Comparison of ENCODE assay signal across 10 cellular contexts in the genomic region with DNA sequence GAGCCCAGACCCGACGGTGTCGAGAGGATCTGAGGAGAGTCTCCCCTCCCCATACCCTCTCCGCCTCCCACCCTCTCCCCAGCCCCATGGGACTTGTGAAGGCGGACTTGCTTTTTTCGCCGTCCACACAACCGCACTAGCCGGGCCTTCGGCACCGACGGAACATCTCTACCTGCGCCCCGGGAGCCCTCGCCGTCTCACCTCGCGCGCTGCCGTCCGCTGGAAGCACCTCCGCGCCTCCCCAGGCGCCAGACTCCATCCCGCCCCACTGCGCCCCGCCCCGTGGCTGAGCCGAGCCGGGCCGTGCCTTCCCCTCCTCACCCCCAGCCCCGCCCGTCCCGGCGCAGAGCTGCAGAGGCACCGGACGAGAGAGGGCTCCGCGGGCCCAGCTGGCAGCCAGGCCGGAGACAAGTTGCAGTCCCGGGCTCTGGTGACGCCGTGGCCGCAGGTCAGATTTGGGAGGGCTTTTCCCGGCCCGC. TPM values are rescaled to one million over a fixed set of nuclear protein-coding genes. Genes with fewer than 3 reads are reported as not detected.
DNase-seq lines count a peak whose midpoint lies in the region; ATAC-seq, FAIRE-seq and TF ChIP-seq lines count a peak whose summit lies in the region.
"Had no signal": no experiment of that assay in that cellular context is flagged by ENCODE, and none has a peak within 500 bp of the region (broad histone marks: within the 10 kb centered on the region; RNA-seq: fewer than 3 reads in every experiment).

DUOX1 (plus strand) TSS at position 344 of the 479 bp plus-strand sequence. CDS start 1,973 bp downstream, outside the sequence.
DUOXA1 (minus strand) TSS at position 229 of the 479 bp plus-strand sequence. CDS start 6,865 bp downstream, outside the sequence.

- H3K27me3 ChIP-seq in Peyer's patch (peaks cover 0 to 16% of the 10 kb centered on the region in 2 donors), K562 (ENCODE audit: control insufficient read depth in 2 of 2, insufficient read depth in 2 of 2, low read length in 2 of 2) (peaks cover 28 to 50% of the 10 kb centered on the region in 2 experiments), Karpas-422 (ENCODE audit: low read length) (no peaks in the 10 kb centered on the region)

- H2AFZ ChIP-seq in K562 (ENCODE audit: low read depth, low read length) (no peak within 1 kb of the TSS), Karpas-422 (ENCODE audit: low read length) (no peak within 1 kb of the TSS)

- no TSS peak for BruUV-seq in K562 (replicated peaks; lab: Mats Ljungman, UMichigan)

- intact Hi-C loops in K562 (cut with micrococcal nuclease): no loop called here

- H3K27ac ChIP-seq in Peyer's patch: no peak within 1 kb of the TSS
- no peak within 1 kb of the TSS for H3K27ac ChIP-seq in K562 (ENCODE audit: extremely low read depth, low read depth, low read length)
- no peak within 1 kb of the TSS for H3K27ac ChIP-seq in Karpas-422 (ENCODE audit: low read length)

- H3K4me1 ChIP-seq in Peyer's patch (peaks cover 0 to 13% (median 3%) of the 10 kb centered on the region in 4 donors), K562 (replicated peaks in 1 of 2; ENCODE audit: control insufficient read depth in 2 of 2, insufficient read depth in 2 of 2, low read length in 2 of 2) (peaks cover 0 to 14% of the 10 kb centered on the region in 2 experiments; a peak in 2 of 5 replicates), Karpas-422 (ENCODE audit: low read length) (no peaks in the 10 kb centered on the region)

- TF ChIP-seq POLR2A in Peyer's patch (IDR thresholded peaks at IDR 0.05): no peak
- no peak for TF ChIP-seq POLR2A in K562 (conservative IDR thresholded peaks at IDR 0.05)

- peak within 1 kb of the TSS in 3 of 4 donors; percentile 12 to 36 (median 35) for H3K4me3 ChIP-seq in Peyer's patch
- H3K4me3 ChIP-seq in K562: no peak within 1 kb of the TSS
- H3K4me3 ChIP-seq in Karpas-422 (ENCODE audit: low read length): no peak within 1 kb of the TSS

- WGBS in K562 (ENCODE audit: insufficient coverage, low coverage, missing lambda C conversion rate): 8% methylated on average over 2 of the region's 46 CpGs

- POLR2A ChIA-PET in K562 (lab: Yijun Ruan, JAX): no interaction called here

- DNase-seq in Peyer's patch (peak in 2 of 3 donors; percentile 59 to 74), K562 (ENCODE audit: extremely low read depth in 1 of 4, low spot score in 3 of 4) (peak in 3 of 4 experiments; percentile 12 to 64 (median 64)), left lobe of liver (ENCODE audit: low spot score) (no peak), NCI-H226 (no peak), Karpas-422 (no peak)
- DNase-seq in stimulated activated naive CD4-positive, alpha-beta T cell treated with Interleukin-2 at 50 U/mL for 16 hours (lab: John Stamatoyannopoulos, UW): peak; percentile 9
- DNase-seq: NCI-H345 had no signal

- H3K9ac ChIP-seq in K562 (ENCODE audit: insufficient read depth in 1 of 2, low read depth in 2 of 2, low read length in 2 of 2) (peak within 1 kb of the TSS in 1 of 2 experiments; percentile 16; a peak in 1 of 4 replicates), Karpas-422 (ENCODE audit: low read length) (no peak within 1 kb of the TSS)

- in situ Hi-C loops in K562 (cut with MboI): no loop called here

- H3K36me3 ChIP-seq in Peyer's patch (no peaks in the 10 kb centered on the region), K562 (ENCODE audit: control insufficient read depth, insufficient read depth, low read length) (no peaks in the 10 kb centered on the region), Karpas-422 (ENCODE audit: insufficient read depth, low read length) (no peaks in the 10 kb centered on the region)

- H3K9me3 ChIP-seq in Peyer's patch (no peaks in the 10 kb centered on the region), K562 (replicated peaks; ENCODE audit: control insufficient read depth, insufficient read depth, low read depth, low read length) (no peaks in the 10 kb centered on the region), Karpas-422 (ENCODE audit: low read length) (no peaks in the 10 kb centered on the region)

- no peak for FAIRE-seq in K562 (lab: Jason Lieb, UNC)

- H3K9me2 ChIP-seq in Karpas-422 (replicated peaks; ENCODE audit: insufficient read depth, low read length): no peaks in the 10 kb centered on the region

- H3K9me1 ChIP-seq in K562 (ENCODE audit: control insufficient read depth, insufficient read depth, low read length): no peaks in the 10 kb centered on the region

- no peak for TF ChIP-seq EP300 in K562 (IDR thresholded peaks at IDR 0.05; ENCODE audit: low read length)

- peak; percentile 71 for ATAC-seq in K562
- peak; percentile 22 for ATAC-seq in left lobe of liver
- ATAC-seq in HG02973 (IDR thresholded peaks at IDR 0.05; ENCODE audit: unreplicated experiment): no peak
- ATAC-seq in HG02623 (IDR thresholded peaks at IDR 0.05; ENCODE audit: unreplicated experiment): no peak

- TF ChIP-seq RAD21 in K562 (CRISPR knock-in tag; conservative IDR thresholded peaks at IDR 0.05 in 1 of 2, IDR thresholded peaks at IDR 0.05 in 1 of 2): no peak

- H4K20me1 ChIP-seq in K562 (replicated peaks; ENCODE audit: control insufficient read depth, insufficient read depth, low read length) (no peaks in the 10 kb centered on the region), Karpas-422 (ENCODE audit: insufficient read depth, low read depth, low read length) (no peaks in the 10 kb centered on the region)

- no peaks in the 10 kb centered on the region for H3K79me2 ChIP-seq in K562 (ENCODE audit: control insufficient read depth, insufficient read depth, low read length)
- H3K79me2 ChIP-seq in Karpas-422 (ENCODE audit: low read length): no peaks in the 10 kb centered on the region

- CTCF ChIA-PET in K562 (lab: Yijun Ruan, JAX; ENCODE audit: low intra/inter-chr PET ratio): no interaction called here

- no peak for TF ChIP-seq CTCF in Peyer's patch (IDR thresholded peaks at IDR 0.05)
- no peak for TF ChIP-seq CTCF in K562 (IDR thresholded peaks at IDR 0.05 in 2 of 3, conservative IDR thresholded peaks at IDR 0.05 in 1 of 3; ENCODE audit: insufficient read depth in 2 of 3, low read depth in 1 of 3, low read length in 3 of 3)

- H3K4me2 ChIP-seq in K562 (ENCODE audit: insufficient read depth, low read length): no peak within 1 kb of the TSS
- H3K4me2 ChIP-seq in Karpas-422 (ENCODE audit: low read depth, low read length, poor library complexity, severe bottlenecking): no peak within 1 kb of the TSS

RNA-seq across cellular contexts. Expression of gene DUOX1, which starts in this region (rescaled TPM):
- total RNA-seq in Peyer's patch: under 1 TPM in 2 of 4 donors, not detected in 2; 0.35 to 0.54 TPM
- 1.0 TPM in 1 of 2 replicates, not detected in the other for total RNA-seq in K562 (2011; cell fraction: chromatin; rRNA removed; ENCODE audit: low replicate concordance)
- total RNA-seq in K562 (2011; cell fraction: nucleolus; rRNA removed): 0.39 and 0.50 TPM in 2 replicates
- 0.38 TPM in 1 of 2 replicates, not detected in the other for total RNA-seq in K562 (2011; cell fraction: nucleoplasm; rRNA removed)
- total RNA-seq in K562 (2014; rRNA removed): not detected in 2 replicates
- total RNA-seq in K562 (2014; rRNA removed; fragmentation: Illumina TruSeq; extraction: Trizol): not detected in 2 replicates
- not detected in 2 replicates for total RNA-seq in K562 (2015; rRNA removed; fragmentation: Illumina TruSeq; extraction: Trizol)
- 0.22 TPM in 2 replicates for total RNA-seq in K562 (2021)
- polyA plus RNA-seq in K562 (2011; rRNA removed): 0.01 TPM in 1 of 2 replicates, not detected in the other
- 0.03 TPM in 1 of 2 replicates, not detected in the other for polyA plus RNA-seq in K562 (2011; cell fraction: cytosol; rRNA removed)
- polyA plus RNA-seq in K562 (2011; cell fraction: nucleus; rRNA removed): 0.04 and 0.73 TPM in 2 replicates
- 0.29 and 0.79 TPM in 2 replicates for polyA plus RNA-seq in K562 (2012)
- not detected in 2 replicates for polyA plus RNA-seq in K562 (2014; fragmentation: Illumina TruSeq; extraction: Trizol)
- under 1 TPM in 1 of 2 experiments, not detected in 1; 0.01 TPM for polyA plus RNA-seq in K562 (2014; fragmentation: Nextera tagmentation; extraction: Ambion mirVana)
- polyA plus RNA-seq in K562 (2014; rRNA removed): not detected in 2 replicates
- not detected in 2 replicates for polyA minus RNA-seq in K562 (2011; rRNA and poly(A)+ RNA removed)
- polyA minus RNA-seq in K562 (2011; cell fraction: cytosol; rRNA and poly(A)+ RNA removed): not detected in 2 replicates
- not detected in 2 replicates for polyA minus RNA-seq in K562 (2011; cell fraction: nucleus; rRNA and poly(A)+ RNA removed)
- 0.45 TPM for total RNA-seq in left lobe of liver
- not detected in 2 replicates for total RNA-seq in Karpas-422 (2014; rRNA removed; shearing (Covaris generic); ENCODE audit: low replicate concordance)

RNA-seq across cellular contexts. Expression of gene DUOXA1, which starts in this region (rescaled TPM):
- total RNA-seq in Peyer's patch (1 to 10 TPM in 1 of 4 donors, not detected in 3; 1.2 TPM), K562 (2014; rRNA removed) (not detected in 2 replicates), K562 (2014; rRNA removed; fragmentation: Illumina TruSeq; extraction: Trizol) (not detected in 2 replicates), K562 (2015; rRNA removed; fragmentation: Illumina TruSeq; extraction: Trizol) (not detected in 2 replicates), K562 (2021) (0.24 TPM in 1 of 2 replicates, not detected in the other), left lobe of liver (not detected)
- total RNA-seq in K562 (2011; cell fraction: chromatin; rRNA removed; ENCODE audit: low replicate concordance): 0.19 and 2.7 TPM in 2 replicates
- 0.26 and 1.8 TPM in 2 replicates for total RNA-seq in K562 (2011; cell fraction: nucleolus; rRNA removed)
- total RNA-seq in K562 (2011; cell fraction: nucleoplasm; rRNA removed): 0.29 and 0.38 TPM in 2 replicates
- polyA plus RNA-seq in K562 (2011; rRNA removed) (0.17 TPM in 1 of 2 replicates, not detected in the other), K562 (2014; fragmentation: Illumina TruSeq; extraction: Trizol) (not detected in 2 replicates), K562 (2014; fragmentation: Nextera tagmentation; extraction: Ambion mirVana) (not detected), K562 (2014; rRNA removed) (0.74 TPM in 1 of 2 replicates, not detected in the other)
- polyA plus RNA-seq in K562 (2011; cell fraction: cytosol; rRNA removed): 0.12 TPM in 1 of 2 replicates, not detected in the other
- polyA plus RNA-seq in K562 (2011; cell fraction: nucleus; rRNA removed): 0.28 and 1.5 TPM in 2 replicates
- 0.14 TPM in 1 of 2 replicates, not detected in the other for polyA plus RNA-seq in K562 (2012)
- polyA minus RNA-seq in K562 (2011; rRNA and poly(A)+ RNA removed): 0.18 TPM in 1 of 2 replicates, not detected in the other
- polyA minus RNA-seq in K562 (2011; cell fraction: cytosol; rRNA and poly(A)+ RNA removed): not detected in 2 replicates
- polyA minus RNA-seq in K562 (2011; cell fraction: nucleus; rRNA and poly(A)+ RNA removed): 0.40 TPM in 1 of 2 replicates, not detected in the other
- not detected in 2 replicates for total RNA-seq in Karpas-422 (2014; rRNA removed; shearing (Covaris generic); ENCODE audit: low replicate concordance)
- total RNA-seq: natural killer cell treated with Interleukin-12 subunit alpha and Interleukin-12 subunit beta and Interleukin-15 and Interleukin-18, amount 100 ng/mL, for 72 hours had no signal

Comparison
In these comparisons a context has a peak if more than half of its experiments do, and no peak if none do; other contexts are left out.
1. Peak in ATAC-seq in left lobe of liver; RNA of the genes that start here not detected or under 1 TPM.
2. DNase-seq: peak in Peyer's patch (2 of 3), K562 (3 of 4) and stimulated activated naive CD4-positive, alpha-beta T cell treated with Interleukin-2 at 50 U/mL for 16 hours (single experiment); none in left lobe of liver (single experiment), NCI-H226 (single experiment) and Karpas-422 (single experiment).
3. H3K4me3 ChIP-seq: peak in Peyer's patch (3 of 4); none in K562 (single experiment) and Karpas-422 (single experiment).